In genomic region chr21:23130308-23130707, GRCh38 we compare ENCODE assay signal across 1 cellular context.
TF ChIP-seq lines count a peak whose summit lies in the region.

No MANE protein-coding gene starts in this region.

TF ChIP-seq in GM23338, 12 proteins besides CTCF, POLR2A, EP300 and RAD21 (continued from another document):
- TF ChIP-seq ZNF462 (CRISPR knock-in tag; IDR thresholded peaks at IDR 0.05) (no peak), ZNF114 (CRISPR knock-in tag; IDR thresholded peaks at IDR 0.05) (no peak), CREB1 (CRISPR knock-in tag; IDR thresholded peaks at IDR 0.05; ENCODE audit: low read depth) (no peak)
